In genomic region chr12:11879306-11879705, GRCh38 we compare ENCODE assay signal across 21 cellular contexts.
DNase-seq lines count a peak whose midpoint lies in the region; ATAC-seq and TF ChIP-seq lines count a peak whose summit lies in the region.
"Had no signal": no experiment of that assay in that cellular context is flagged by ENCODE, and none has a peak within 500 bp of the region (broad histone marks: within the 10 kb centered on the region; RNA-seq: fewer than 3 reads in every experiment).

No MANE protein-coding gene starts in this region.

- H3K27me3 Mint-ChIP-seq in activated CD4-positive, alpha-beta T cell treated with anti-CD3 and anti-CD28 coated beads, Interleukin-2, amount 10 ng/mL, durations not matched to agents 24 days and 14 days: no peaks in the 10 kb centered on the region
- H3K27me3 Mint-ChIP-seq in activated CD4-positive, alpha-beta T cell treated with anti-CD3 and anti-CD28 coated beads, Interleukin-2, amount 10 ng/mL, durations not matched to agents 7 days and 5 days: no peaks in the 10 kb centered on the region
- H3K27me3 Mint-ChIP-seq: activated naive CD4-positive, alpha-beta T cell treated with anti-CD3 and anti-CD28 coated beads, Interleukin-2, amount 10 ng/mL, durations not matched to agents 7 days and 5 days had no signal

- no peaks in the 10 kb centered on the region for H3K9me3 ChIP-seq in adipocyte (ENCODE audit: control insufficient read depth, low read length)
- H3K9me3 ChIP-seq in transverse colon: no peaks in the 10 kb centered on the region
- H3K9me3 ChIP-seq: right lobe of liver, uterus had no signal

- peak overlapping the region; percentile 83 to 88 (median 85) for H3K27ac ChIP-seq in transverse colon
- H3K27ac ChIP-seq: GM23248, right lobe of liver had no signal

- no peak for DNase-seq in activated CD4-positive, alpha-beta T cell treated with anti-CD3 and anti-CD28 coated beads, Interleukin-2, amount 10 ng/mL, durations not matched to agents 24 days and 14 days
- no peak for DNase-seq in activated CD4-positive, alpha-beta T cell treated with anti-CD3 and anti-CD28 coated beads, Interleukin-2, amount 10 ng/mL, durations not matched to agents 7 days and 5 days
- DNase-seq in adipocyte (ENCODE audit: low read depth): peak; percentile 40
- peak; percentile 60 for DNase-seq in kidney glomerular epithelial cell (lab: John Stamatoyannopoulos, UW)
- DNase-seq in transverse colon: no peak
- no peak for DNase-seq in ACHN
- DNase-seq in AG08396 (ENCODE audit: low spot score): no peak
- DNase-seq: 8988T; activated CD8-positive, alpha-beta memory T cell treated with anti-CD3 and anti-CD28 coated beads, Interleukin-2, amount 50 U/mL, for 4 hours; activated naive CD4-positive, alpha-beta T cell treated with anti-CD3 and anti-CD28 coated beads, Interleukin-2, amount 10 ng/mL, durations not matched to agents 7 days and 5 days; central memory CD4-positive, alpha-beta T cell; GM23248; head of caudate nucleus; KG1; NCI-H1436 treated with DMSO at 0.1 percent for 48 hours; NCI-H510A; right lobe of liver; stimulated activated CD4-positive, alpha-beta T cell treated with anti-CD3 and anti-CD28 coated beads, Interleukin-4, amount 100 ng/mL, for 4 hours; uterus had no signal

- H3K27me3 ChIP-seq in adipocyte (replicated peaks; ENCODE audit: control insufficient read depth, insufficient read depth, low read length): no peaks in the 10 kb centered on the region
- no peaks in the 10 kb centered on the region for H3K27me3 ChIP-seq in transverse colon
- H3K27me3 ChIP-seq: right lobe of liver, uterus had no signal

- H3K4me1 ChIP-seq in adipocyte (ENCODE audit: control insufficient read depth, insufficient read depth, low read length): peaks cover 12% of the 10 kb centered on the region
- H3K4me1 ChIP-seq in transverse colon: peaks cover 37 to 94% (median 74%) of the 10 kb centered on the region in 4 donors
- H3K4me1 ChIP-seq: uterus had no signal

- peaks cover 75% of the 10 kb centered on the region for H3K36me3 Mint-ChIP-seq in activated CD4-positive, alpha-beta T cell treated with anti-CD3 and anti-CD28 coated beads, Interleukin-2, amount 10 ng/mL, durations not matched to agents 24 days and 14 days (ENCODE audit: low read depth)
- peaks cover 59% of the 10 kb centered on the region for H3K36me3 Mint-ChIP-seq in activated CD4-positive, alpha-beta T cell treated with anti-CD3 and anti-CD28 coated beads, Interleukin-2, amount 10 ng/mL, durations not matched to agents 7 days and 5 days (ENCODE audit: low read depth)

- POLR2A ChIA-PET in activated CD4-positive, alpha-beta T cell treated with anti-CD3 and anti-CD28 coated beads, Interleukin-2, amount 10 ng/mL, durations not matched to agents 7 days and 5 days (lab: Charles Lee): no interaction called here

- CTCF ChIA-PET in activated CD4-positive, alpha-beta T cell treated with anti-CD3 and anti-CD28 coated beads, Interleukin-2, amount 10 ng/mL, durations not matched to agents 7 days and 5 days (lab: Charles Lee): no interaction called here

- 37 to 54% methylated on average over 2 to 4 of the region's 4 CpGs for WGBS in transverse colon (ENCODE audit: low coverage in 1 of 2), 2 donors

- peaks cover 62% of the 10 kb centered on the region for H3K4me1 Mint-ChIP-seq in activated CD4-positive, alpha-beta T cell treated with anti-CD3 and anti-CD28 coated beads, Interleukin-2, amount 10 ng/mL, durations not matched to agents 24 days and 14 days
- peaks cover 43% of the 10 kb centered on the region for H3K4me1 Mint-ChIP-seq in activated CD4-positive, alpha-beta T cell treated with anti-CD3 and anti-CD28 coated beads, Interleukin-2, amount 10 ng/mL, durations not matched to agents 7 days and 5 days

- H3K9me3 Mint-ChIP-seq in activated CD4-positive, alpha-beta T cell treated with anti-CD3 and anti-CD28 coated beads, Interleukin-2, amount 10 ng/mL, durations not matched to agents 24 days and 14 days: peaks cover 6% of the 10 kb centered on the region
- H3K9me3 Mint-ChIP-seq in activated CD4-positive, alpha-beta T cell treated with anti-CD3 and anti-CD28 coated beads, Interleukin-2, amount 10 ng/mL, durations not matched to agents 7 days and 5 days: no peaks in the 10 kb centered on the region
- H3K9me3 Mint-ChIP-seq: activated naive CD4-positive, alpha-beta T cell treated with anti-CD3 and anti-CD28 coated beads, Interleukin-2, amount 10 ng/mL, durations not matched to agents 7 days and 5 days; nephron had no signal

- TF ChIP-seq POLR2A in transverse colon (IDR thresholded peaks at IDR 0.05): no peak

- no peak overlapping the region for H3K4me3 ChIP-seq in adipocyte (ENCODE audit: low read length)
- H3K4me3 ChIP-seq in transverse colon: no peak overlapping the region
- H3K4me3 ChIP-seq: GM23248, right lobe of liver, uterus had no signal

- no peak overlapping the region for H3K9ac ChIP-seq in adipocyte (ENCODE audit: low read length)
- H3K9ac ChIP-seq: GM23248 had no signal

- intact Hi-C loops in activated CD4-positive, alpha-beta T cell treated with anti-CD3 and anti-CD28 coated beads, Interleukin-2, amount 10 ng/mL, durations not matched to agents 24 days and 14 days (cut with micrococcal nuclease): no loop called here
- intact Hi-C loops in transverse colon (cut with DNase I; ENCODE audit: low total_unique reads): no loop called here

- in situ Hi-C loops in transverse colon (cut with MboI; ENCODE audit: low pct_ligation_motif_present in 1 of 4, low pct_unique_long_range_greater_than_20kb in 1 of 4, low sequenced_read_pairs in 3 of 4) (no loop called here), ACHN (cut with HindIII; ENCODE audit: low pct_ligation_motif_present, low pct_unique_long_range_greater_than_20kb, low sequenced_read_pairs) (no loop called here)

- no peak for TF ChIP-seq EP300 in transverse colon (IDR thresholded peaks at IDR 0.05; ENCODE audit: low read depth)

- no peaks in the 10 kb centered on the region for H3K36me3 ChIP-seq in adipocyte (ENCODE audit: control insufficient read depth, insufficient read depth, low read length, severe bottlenecking)
- no peaks in the 10 kb centered on the region for H3K36me3 ChIP-seq in transverse colon
- H3K36me3 ChIP-seq: right lobe of liver, uterus had no signal

- H3K27ac Mint-ChIP-seq in activated CD4-positive, alpha-beta T cell treated with anti-CD3 and anti-CD28 coated beads, Interleukin-2, amount 10 ng/mL, durations not matched to agents 24 days and 14 days: peak overlapping the region; percentile 44
- H3K27ac Mint-ChIP-seq in activated CD4-positive, alpha-beta T cell treated with anti-CD3 and anti-CD28 coated beads, Interleukin-2, amount 10 ng/mL, durations not matched to agents 7 days and 5 days: no peak overlapping the region
- H3K27ac Mint-ChIP-seq: activated naive CD4-positive, alpha-beta T cell treated with anti-CD3 and anti-CD28 coated beads, Interleukin-2, amount 10 ng/mL, durations not matched to agents 7 days and 5 days; nephron had no signal

- TF ChIP-seq CTCF in transverse colon (IDR thresholded peaks at IDR 0.05): no peak

- H3K4me3 Mint-ChIP-seq in activated CD4-positive, alpha-beta T cell treated with anti-CD3 and anti-CD28 coated beads, Interleukin-2, amount 10 ng/mL, durations not matched to agents 24 days and 14 days: no peak overlapping the region
- no peak overlapping the region for H3K4me3 Mint-ChIP-seq in activated CD4-positive, alpha-beta T cell treated with anti-CD3 and anti-CD28 coated beads, Interleukin-2, amount 10 ng/mL, durations not matched to agents 7 days and 5 days
- H3K4me3 Mint-ChIP-seq: activated naive CD4-positive, alpha-beta T cell treated with anti-CD3 and anti-CD28 coated beads, Interleukin-2, amount 10 ng/mL, durations not matched to agents 7 days and 5 days; nephron had no signal

- no peak for ATAC-seq in HG03342 (IDR thresholded peaks at IDR 0.05; ENCODE audit: unreplicated experiment)
- ATAC-seq: right lobe of liver had no signal

Comparison
In these comparisons a context has a peak if more than half of its experiments do, and no peak if none do; other contexts are left out.
1. DNase-seq: peak in adipocyte (single experiment) and kidney glomerular epithelial cell (single experiment); none in activated CD4-positive, alpha-beta T cell treated with anti-CD3 and anti-CD28 coated beads, Interleukin-2, amount 10 ng/mL, durations not matched to agents 24 days and 14 days (single experiment), activated CD4-positive, alpha-beta T cell treated with anti-CD3 and anti-CD28 coated beads, Interleukin-2, amount 10 ng/mL, durations not matched to agents 7 days and 5 days (single experiment), transverse colon (single experiment), ACHN (single experiment) and AG08396 (single experiment).